In genomic region chrX:45849261-45849660, GRCh38 we compare ENCODE assay signal across 7 cellular contexts.
DNase-seq lines count a peak whose midpoint lies in the region; ATAC-seq and TF ChIP-seq lines count a peak whose summit lies in the region.

No MANE protein-coding gene starts in this region.

- peaks cover 16% of the 10 kb centered on the region for H3K27me3 Mint-ChIP-seq in IgD-negative memory B cell
- no peaks in the 10 kb centered on the region for H3K27me3 Mint-ChIP-seq in T-helper 1 cell treated with Interleukin-12 subunit alpha and Interleukin-12 subunit beta and Interleukin-4 antibody, amounts not matched to agents 30 μg/mL and 1 μg/mL, for 36 hours (ENCODE audit: low read depth)
- peaks cover 4% of the 10 kb centered on the region for H3K27me3 Mint-ChIP-seq in endothelial cell (ENCODE audit: unreplicated experiment)

- no peaks in the 10 kb centered on the region for H3K27me3 ChIP-seq in neuron (ENCODE audit: insufficient read depth, low read length)

- H3K9me3 ChIP-seq in neuron (ENCODE audit: low read length): peaks cover 3% of the 10 kb centered on the region

- H3K4me1 Mint-ChIP-seq in IgD-negative memory B cell (peaks cover 0 to 8% (median 2%) of the 10 kb centered on the region in 3 donors), endothelial cell (ENCODE audit: unreplicated experiment) (peaks cover 12% of the 10 kb centered on the region)
- peaks cover 25% of the 10 kb centered on the region for H3K4me1 Mint-ChIP-seq in T-helper 1 cell treated with Interleukin-12 subunit alpha and Interleukin-12 subunit beta and Interleukin-4 antibody, amounts not matched to agents 30 μg/mL and 1 μg/mL, for 36 hours (ENCODE audit: low read depth)

- H3K36me3 Mint-ChIP-seq in IgD-negative memory B cell: no peaks in the 10 kb centered on the region
- H3K36me3 Mint-ChIP-seq in T-helper 1 cell treated with Interleukin-12 subunit alpha and Interleukin-12 subunit beta and Interleukin-4 antibody, amounts not matched to agents 30 μg/mL and 1 μg/mL, for 36 hours (ENCODE audit: low read depth): peaks cover 15% of the 10 kb centered on the region
- no peaks in the 10 kb centered on the region for H3K36me3 Mint-ChIP-seq in endothelial cell (ENCODE audit: low read depth, unreplicated experiment)

- intact Hi-C loops in posterior cingulate gyrus (cut with DNase I): no loop called here

- peaks cover 18% of the 10 kb centered on the region for H3K4me1 ChIP-seq in neuron (ENCODE audit: insufficient read depth, low read length)

- H3K27ac Mint-ChIP-seq in IgD-negative memory B cell (no peak overlapping the region), endothelial cell (ENCODE audit: unreplicated experiment) (no peak overlapping the region)
- peak overlapping the region; percentile 84 for H3K27ac Mint-ChIP-seq in T-helper 1 cell treated with Interleukin-12 subunit alpha and Interleukin-12 subunit beta and Interleukin-4 antibody, amounts not matched to agents 30 μg/mL and 1 μg/mL, for 36 hours

- peak overlapping the region; percentile 82 for H3K4me3 ChIP-seq in neuron (ENCODE audit: low read length)

- H2AFZ ChIP-seq in neuron (ENCODE audit: low read depth, low read length): no peak overlapping the region

- H3K9me3 Mint-ChIP-seq in IgD-negative memory B cell (no peaks in the 10 kb centered on the region), endothelial cell (ENCODE audit: unreplicated experiment) (no peaks in the 10 kb centered on the region)
- no peaks in the 10 kb centered on the region for H3K9me3 Mint-ChIP-seq in T-helper 1 cell treated with Interleukin-12 subunit alpha and Interleukin-12 subunit beta and Interleukin-4 antibody, amounts not matched to agents 30 μg/mL and 1 μg/mL, for 36 hours

- peak overlapping the region; percentile 64 to 96 (median 80) for H3K4me3 Mint-ChIP-seq in IgD-negative memory B cell
- peak overlapping the region; percentile 97 for H3K4me3 Mint-ChIP-seq in T-helper 1 cell treated with Interleukin-12 subunit alpha and Interleukin-12 subunit beta and Interleukin-4 antibody, amounts not matched to agents 30 μg/mL and 1 μg/mL, for 36 hours
- peak overlapping the region; percentile 98 for H3K4me3 Mint-ChIP-seq in endothelial cell (ENCODE audit: unreplicated experiment)

- TF ChIP-seq CTCF in endothelial cell (IDR thresholded peaks at IDR 0.05; ENCODE audit: unreplicated experiment): no peak

- no peak for ATAC-seq in HG03095 (IDR thresholded peaks at IDR 0.05; ENCODE audit: unreplicated experiment)

- H3K36me3 ChIP-seq in neuron (ENCODE audit: insufficient read depth, low read length): peaks cover 38% of the 10 kb centered on the region

- DNase-seq in DMS79 treated with DMSO at 0.1 percent for 48 hours (lab: John Stamatoyannopoulos, UW) (peak; percentile 5), endothelial cell (ENCODE audit: low spot score) (no peak), posterior cingulate gyrus (no peak)
